22 cellular contexts compared by ENCODE assay signal in genomic region chr1:201575912-201576311, GRCh38. TPM values are rescaled to one million over a fixed set of nuclear protein-coding genes. Genes with fewer than 3 reads are reported as not detected.
DNase-seq lines count a peak whose midpoint lies in the region; ATAC-seq, FAIRE-seq and TF ChIP-seq lines count a peak whose summit lies in the region.
"Had no signal": no experiment of that assay in that cellular context is flagged by ENCODE, and none has a peak within 500 bp of the region (broad histone marks: within the 10 kb centered on the region; RNA-seq: fewer than 3 reads in every experiment).

No MANE protein-coding gene starts in this region.

- no peaks in the 10 kb centered on the region for H3K79me2 ChIP-seq in K562 (ENCODE audit: control insufficient read depth, insufficient read depth, low read length)

- peaks cover 18 to 21% of the 10 kb centered on the region in 2 donors for H3K27me3 Mint-ChIP-seq in natural killer cell treated with Interleukin-12 subunit alpha and Interleukin-12 subunit beta and Interleukin-15 and Interleukin-18, amount 100 ng/mL, for 72 hours
- H3K27me3 Mint-ChIP-seq in natural killer cell (ENCODE audit: low read depth in 2 of 2) = peaks cover 5 to 16% of the 10 kb centered on the region in 2 donors
- H3K27me3 Mint-ChIP-seq: CD4-positive, alpha-beta T cell had no signal

- H3K4me3 Mint-ChIP-seq in natural killer cell treated with Interleukin-12 subunit alpha and Interleukin-12 subunit beta and Interleukin-15 and Interleukin-18, amount 100 ng/mL, for 72 hours = no peak overlapping the region
- no peak overlapping the region for H3K4me3 Mint-ChIP-seq in natural killer cell
- H3K4me3 Mint-ChIP-seq: B cell; CD4-positive, alpha-beta T cell; CD8-positive, alpha-beta T cell had no signal

- no peak overlapping the region for H3K27ac Mint-ChIP-seq in natural killer cell treated with Interleukin-12 subunit alpha and Interleukin-12 subunit beta and Interleukin-15 and Interleukin-18, amount 100 ng/mL, for 72 hours
- no peak overlapping the region for H3K27ac Mint-ChIP-seq in natural killer cell
- H3K27ac Mint-ChIP-seq: B cell; CD4-positive, alpha-beta T cell; CD8-positive, alpha-beta T cell had no signal

- H3K4me3 ChIP-seq in K562 = no peak overlapping the region
- no peak overlapping the region for H3K4me3 ChIP-seq in sigmoid colon
- H3K4me3 ChIP-seq in psoas muscle = no peak overlapping the region
- H3K4me3 ChIP-seq: A549; BLaER1 treated with 17β-estradiol and CSF1 and Interleukin-3, amounts not matched to agents 10 nM and 100 nM had no signal

- no peak overlapping the region for H3K9ac ChIP-seq in K562 (ENCODE audit: insufficient read depth in 1 of 2, low read depth in 2 of 2, low read length in 2 of 2)
- H3K9ac ChIP-seq: BLaER1 treated with 17β-estradiol and CSF1 and Interleukin-3, amounts not matched to agents 10 nM and 100 nM had no signal

- no peaks in the 10 kb centered on the region for H4K20me1 ChIP-seq in K562 (replicated peaks; ENCODE audit: control insufficient read depth, insufficient read depth, low read length)

- no peaks in the 10 kb centered on the region for H3K4me1 Mint-ChIP-seq in natural killer cell treated with Interleukin-12 subunit alpha and Interleukin-12 subunit beta and Interleukin-15 and Interleukin-18, amount 100 ng/mL, for 72 hours (ENCODE audit: low read depth in 2 of 2)
- no peaks in the 10 kb centered on the region for H3K4me1 Mint-ChIP-seq in natural killer cell
- H3K4me1 Mint-ChIP-seq: B cell had no signal

- POLR2A ChIA-PET in K562 (lab: Yijun Ruan, JAX) = no interaction called here

- H3K9me3 Mint-ChIP-seq in natural killer cell treated with Interleukin-12 subunit alpha and Interleukin-12 subunit beta and Interleukin-15 and Interleukin-18, amount 100 ng/mL, for 72 hours = no peaks in the 10 kb centered on the region
- no peaks in the 10 kb centered on the region for H3K9me3 Mint-ChIP-seq in natural killer cell
- H3K9me3 Mint-ChIP-seq: CD4-positive, alpha-beta T cell; CD8-positive, alpha-beta T cell had no signal

- BruUV-seq in K562 (replicated peaks; lab: Mats Ljungman, UMichigan) = no TSS peak

- H3K36me3 ChIP-seq in K562 (ENCODE audit: control insufficient read depth, insufficient read depth, low read length) = no peaks in the 10 kb centered on the region
- H3K36me3 ChIP-seq in sigmoid colon = no peaks in the 10 kb centered on the region
- no peaks in the 10 kb centered on the region for H3K36me3 ChIP-seq in psoas muscle (ENCODE audit: insufficient read depth in 1 of 2, low read depth in 1 of 2)

- H3K4me1 ChIP-seq in K562 (replicated peaks in 1 of 2; ENCODE audit: control insufficient read depth in 2 of 2, insufficient read depth in 2 of 2, low read length in 2 of 2) = peaks cover 38 to 71% of the 10 kb centered on the region in 2 experiments
- H3K4me1 ChIP-seq in sigmoid colon = peaks cover 0 to 14% (median 9%) of the 10 kb centered on the region in 4 donors
- H3K4me1 ChIP-seq in psoas muscle = no peaks in the 10 kb centered on the region
- H3K4me1 ChIP-seq: A549, Caco-2 had no signal

- no peak for TF ChIP-seq EP300 in K562 (IDR thresholded peaks at IDR 0.05; ENCODE audit: low read length)
- no peak for TF ChIP-seq EP300 in sigmoid colon (IDR thresholded peaks at IDR 0.05)

- H3K9me3 ChIP-seq in K562 (replicated peaks; ENCODE audit: control insufficient read depth, insufficient read depth, low read depth, low read length) (no peaks in the 10 kb centered on the region), sigmoid colon (no peaks in the 10 kb centered on the region), psoas muscle (no peaks in the 10 kb centered on the region)
- H3K9me3 ChIP-seq: A549, Caco-2 had no signal

- in situ Hi-C loops in K562 (cut with MboI) = no loop called here

- peak; percentile 44 for DNase-seq in natural killer cell treated with Interleukin-12 subunit alpha and Interleukin-12 subunit beta and Interleukin-15 and Interleukin-18, amount 100 ng/mL, for 72 hours (ENCODE audit: low spot score)
- DNase-seq in natural killer cell (no peak), K562 (ENCODE audit: extremely low read depth in 1 of 4, low spot score in 3 of 4) (peak in 1 of 4 experiments; percentile 62), sigmoid colon (peak; percentile 3), psoas muscle (no peak), Right ventricle myocardium inferior (ENCODE audit: missing footprints) (no peak), epidermal melanocyte (ENCODE audit: insufficient read length, low spot score) (no peak)
- DNase-seq: AML-193; Caco-2; Calu3; CD4-positive, alpha-beta T cell; CD8-positive, alpha-beta T cell; DMS79 treated with DMSO at 0.1 percent for 48 hours; GF-D8 had no signal

- H3K4me2 ChIP-seq in K562 (ENCODE audit: insufficient read depth, low read length) = no peak overlapping the region
- H3K4me2 ChIP-seq: A549; BLaER1 treated with 17β-estradiol and CSF1 and Interleukin-3, amounts not matched to agents 10 nM and 100 nM had no signal

- 37% methylated on average over 3 of the region's 3 CpGs for WGBS in K562 (ENCODE audit: insufficient coverage, low coverage, missing lambda C conversion rate)
- 75 to 85% methylated on average over 3 of the region's 3 CpGs for WGBS in sigmoid colon, 2 donors
- WGBS in psoas muscle, 3 donors = 90 to 96% (median 94%) methylated on average over 3 of the region's 3 CpGs

- CTCF ChIA-PET in K562 (lab: Yijun Ruan, JAX; ENCODE audit: low intra/inter-chr PET ratio) = no interaction called here

- intact Hi-C loops in natural killer cell (cut with micrococcal nuclease) (no loop called here), K562 (cut with micrococcal nuclease) (no loop called here), sigmoid colon (cut with DNase I) (no loop called here), psoas muscle (cut with DNase I) (no loop called here), Right ventricle myocardium inferior (cut with DNase I) (no loop called here)

- H3K36me3 Mint-ChIP-seq in natural killer cell treated with Interleukin-12 subunit alpha and Interleukin-12 subunit beta and Interleukin-15 and Interleukin-18, amount 100 ng/mL, for 72 hours = peaks cover 6% of the 10 kb centered on the region
- H3K36me3 Mint-ChIP-seq in natural killer cell = peaks cover 6% of the 10 kb centered on the region
- H3K36me3 Mint-ChIP-seq: CD8-positive, alpha-beta T cell had no signal

- TF ChIP-seq CTCF in natural killer cell (IDR thresholded peaks at IDR 0.05) = no peak
- no peak for TF ChIP-seq CTCF in K562 (IDR thresholded peaks at IDR 0.05 in 2 of 3, conservative IDR thresholded peaks at IDR 0.05 in 1 of 3; ENCODE audit: insufficient read depth in 2 of 3, low read depth in 1 of 3, low read length in 3 of 3)
- no peak for TF ChIP-seq CTCF in sigmoid colon (IDR thresholded peaks at IDR 0.05)
- no peak for TF ChIP-seq CTCF in psoas muscle (IDR thresholded peaks at IDR 0.05)

- TF ChIP-seq POLR2A in K562 (conservative IDR thresholded peaks at IDR 0.05) = no peak
- TF ChIP-seq POLR2A in sigmoid colon (IDR thresholded peaks at IDR 0.05) = no peak

- FAIRE-seq in K562 (lab: Jason Lieb, UNC) = peak; percentile 29
- FAIRE-seq: A549, D721Med, G401.6, GM12891 had no signal

- H3K27me3 ChIP-seq in K562 (ENCODE audit: control insufficient read depth in 2 of 2, insufficient read depth in 2 of 2, low read length in 2 of 2) (no peaks in the 10 kb centered on the region), sigmoid colon (no peaks in the 10 kb centered on the region), psoas muscle (ENCODE audit: insufficient read depth in 3 of 3, low read length in 2 of 3) (no peaks in the 10 kb centered on the region)
- H3K27me3 ChIP-seq: BLaER1 treated with 17β-estradiol and CSF1 and Interleukin-3, amounts not matched to agents 10 nM and 100 nM had no signal

- H2AFZ ChIP-seq in K562 (ENCODE audit: low read depth, low read length) = peak overlapping the region; percentile 53; the same call in 1 of the 2 replicates

- peaks cover under 1% of the 10 kb centered on the region for H3K9me1 ChIP-seq in K562 (ENCODE audit: control insufficient read depth, insufficient read depth, low read length)

- ATAC-seq in natural killer cell treated with Interleukin-12 subunit alpha and Interleukin-12 subunit beta and Interleukin-15 and Interleukin-18, amount 100 ng/mL, for 72 hours = no peak
- ATAC-seq in natural killer cell = no peak
- ATAC-seq in K562 = no peak; the same call in 2 of the 3 replicates
- no peak for ATAC-seq in psoas muscle
- no peak for ATAC-seq in Right ventricle myocardium inferior
- ATAC-seq: A549; CD8-positive, alpha-beta T cell had no signal

- TF ChIP-seq RAD21 in K562 (CRISPR knock-in tag; conservative IDR thresholded peaks at IDR 0.05 in 1 of 2, IDR thresholded peaks at IDR 0.05 in 1 of 2) = no peak

- H3K27ac ChIP-seq in K562 (ENCODE audit: extremely low read depth, low read depth, low read length) (no peak overlapping the region), sigmoid colon (no peak overlapping the region), psoas muscle (no peak overlapping the region)
- H3K27ac ChIP-seq: 22Rv1; A549; BLaER1 treated with 17β-estradiol and CSF1 and Interleukin-3, amounts not matched to agents 10 nM and 100 nM; C4-2B had no signal

TF ChIP-seq in K562, 482 proteins besides CTCF, POLR2A, EP300 and RAD21 (continues in another document):
- no peak for TF ChIP-seq ZNF766 (CRISPR knock-in tag; conservative IDR thresholded peaks at IDR 0.05)

RNA-seq across cellular contexts. Expression of gene NAV1, which starts 37.0 kb away (rescaled TPM):
- 1 to 10 TPM in 1 of 2 donors, under 1 TPM in 1; 0.21 to 1.2 TPM for total RNA-seq in natural killer cell treated with Interleukin-12 subunit alpha and Interleukin-12 subunit beta and Interleukin-15 and Interleukin-18, amount 100 ng/mL, for 72 hours
- total RNA-seq in natural killer cell = 1 to 10 TPM; 2.5 to 3.9 (median 2.8) TPM
- 12.5 and 15.1 TPM in 2 replicates for total RNA-seq in K562 (2011; cell fraction: chromatin; rRNA removed; ENCODE audit: low replicate concordance)
- total RNA-seq in K562 (2011; cell fraction: nucleolus; rRNA removed) = 5.0 and 6.2 TPM in 2 replicates
- 10.3 and 12.7 TPM in 2 replicates for total RNA-seq in K562 (2011; cell fraction: nucleoplasm; rRNA removed)
- 4.5 and 4.9 TPM in 2 replicates for total RNA-seq in K562 (2014; rRNA removed)
- total RNA-seq in K562 (2014; rRNA removed; fragmentation: Illumina TruSeq; extraction: Trizol) = 3.2 and 3.7 TPM in 2 replicates
- total RNA-seq in K562 (2015; rRNA removed; fragmentation: Illumina TruSeq; extraction: Trizol) = 2.9 and 3.3 TPM in 2 replicates
- total RNA-seq in K562 (2021) = 15.4 and 16.8 TPM in 2 replicates
- 0.91 TPM in 2 replicates for polyA plus RNA-seq in K562 (2011; rRNA removed)
- polyA plus RNA-seq in K562 (2011; cell fraction: cytosol; rRNA removed) = 0.63 and 0.92 TPM in 2 replicates
- 2.0 and 4.7 TPM in 2 replicates for polyA plus RNA-seq in K562 (2011; cell fraction: nucleus; rRNA removed)
- polyA plus RNA-seq in K562 (2012) = 16.3 and 25.4 TPM in 2 replicates
- polyA plus RNA-seq in K562 (2014; fragmentation: Illumina TruSeq; extraction: Trizol) = 10.7 and 13.2 TPM in 2 replicates
- polyA plus RNA-seq in K562 (2014; fragmentation: Nextera tagmentation; extraction: Ambion mirVana) = 1 to 10 TPM; 1.8 to 2.1 TPM
- polyA plus RNA-seq in K562 (2014; rRNA removed) = 4.2 and 5.6 TPM in 2 replicates
- 1.5 and 1.9 TPM in 2 replicates for polyA minus RNA-seq in K562 (2011; rRNA and poly(A)+ RNA removed)
- polyA minus RNA-seq in K562 (2011; cell fraction: cytosol; rRNA and poly(A)+ RNA removed) = 3.9 and 4.1 TPM in 2 replicates
- 2.9 and 3.0 TPM in 2 replicates for polyA minus RNA-seq in K562 (2011; cell fraction: nucleus; rRNA and poly(A)+ RNA removed)
- 10 to 100 TPM; 17.1 to 44.9 (median 20.9) TPM for total RNA-seq in sigmoid colon
- polyA plus RNA-seq in sigmoid colon = 1 to 10 TPM; 1.8 to 8.2 (median 3.0) TPM
- 10 to 100 TPM in 3 of 4 donors, 1 to 10 TPM in 1; 8.4 to 13.3 (median 11.3) TPM for total RNA-seq in psoas muscle
- 1 to 10 TPM; 1.8 to 3.1 (median 1.8) TPM for polyA plus RNA-seq in psoas muscle
- total RNA-seq in Right ventricle myocardium inferior = 69.0 TPM

Comparison
In these comparisons a context has a peak if more than half of its experiments do, and no peak if none do; other contexts are left out.
1. DNase-seq: peak in natural killer cell treated with Interleukin-12 subunit alpha and Interleukin-12 subunit beta and Interleukin-15 and Interleukin-18, amount 100 ng/mL, for 72 hours (single experiment) and sigmoid colon (single experiment); none in natural killer cell (single experiment), psoas muscle (0 of 2), Right ventricle myocardium inferior (single experiment) and epidermal melanocyte (single experiment).